ENCODE assay signal across 23 cellular contexts in genomic region chr2:236549165-236549564, GRCh38. TPM values are rescaled to one million over a fixed set of nuclear protein-coding genes. Genes with fewer than 3 reads are reported as not detected.
DNase-seq lines count a peak whose midpoint lies in the region; ATAC-seq and TF ChIP-seq lines count a peak whose summit lies in the region.
"Had no signal": no experiment of that assay in that cellular context is flagged by ENCODE, and none has a peak within 500 bp of the region (broad histone marks: within the 10 kb centered on the region; RNA-seq: fewer than 3 reads in every experiment).

No MANE protein-coding gene starts in this region.

- no peaks in the 10 kb centered on the region for H3K9me2 ChIP-seq in PC-3 (replicated peaks; ENCODE audit: low read length)

- no peak overlapping the region for H3K4me3 ChIP-seq in naive thymus-derived CD4-positive, alpha-beta T cell (ENCODE audit: low read length)
- no peak overlapping the region for H3K4me3 ChIP-seq in PC-3 (ENCODE audit: low read length)
- H3K4me3 ChIP-seq: ascending aorta, dorsolateral prefrontal cortex, hepatocyte, pancreas, SK-N-MC had no signal

- H3K36me3 ChIP-seq in naive thymus-derived CD4-positive, alpha-beta T cell (ENCODE audit: control insufficient read depth in 2 of 3, insufficient read depth in 3 of 3, low read length in 3 of 3): no peaks in the 10 kb centered on the region
- no peaks in the 10 kb centered on the region for H3K36me3 ChIP-seq in PC-3 (ENCODE audit: low read depth, low read length)
- H3K36me3 ChIP-seq: ascending aorta, pancreas had no signal

- peaks cover 76% of the 10 kb centered on the region for H3K36me3 Mint-ChIP-seq in activated CD4-positive, alpha-beta T cell treated with anti-CD3 and anti-CD28 coated beads, Interleukin-2, amount 10 ng/mL, durations not matched to agents 7 days and 5 days (ENCODE audit: low read depth)
- H3K36me3 Mint-ChIP-seq in activated CD8-positive, alpha-beta T cell treated with anti-CD3 and anti-CD28 coated beads, Interleukin-2, amount 10 ng/mL, durations not matched to agents 7 days and 5 days (ENCODE audit: low read depth): peaks cover 72% of the 10 kb centered on the region
- H3K36me3 Mint-ChIP-seq in naive thymus-derived CD4-positive, alpha-beta T cell: peaks cover 5 to 62% (median 11%) of the 10 kb centered on the region in 5 donors

- no peak overlapping the region for H3K4me2 ChIP-seq in PC-3 (ENCODE audit: low read length)
- H3K4me2 ChIP-seq: hepatocyte had no signal

- H3K27ac ChIP-seq in naive thymus-derived CD4-positive, alpha-beta T cell (ENCODE audit: low read depth, low read length): peak overlapping the region; percentile 72
- no peak overlapping the region for H3K27ac ChIP-seq in PC-3 (ENCODE audit: low read length)
- H3K27ac ChIP-seq: hepatocyte, pancreas, SK-N-MC had no signal

- TF ChIP-seq CTCF in GM12873 (IDR thresholded peaks at IDR 0.05; ENCODE audit: insufficient read depth, low read depth, low read length, missing control alignments): peak; percentile 32
- no peak for TF ChIP-seq CTCF in PC-3 (conservative IDR thresholded peaks at IDR 0.05; ENCODE audit: low read depth, low read length)

- POLR2A ChIA-PET in activated CD4-positive, alpha-beta T cell treated with anti-CD3 and anti-CD28 coated beads, Interleukin-2, amount 10 ng/mL, durations not matched to agents 7 days and 5 days (lab: Charles Lee): no interaction called here
- POLR2A ChIA-PET in activated CD8-positive, alpha-beta T cell treated with anti-CD3 and anti-CD28 coated beads, Interleukin-2, amount 10 ng/mL, durations not matched to agents 7 days and 5 days (lab: Charles Lee): interaction anchor here (1.3 kb wide), 1 partner anchor 12 kb away, joined by 4 read pairs; no protein-coding TSS in a partner anchor
- POLR2A ChIA-PET in naive thymus-derived CD4-positive, alpha-beta T cell (lab: Charles Lee): interaction anchor here (0.9 to 3.7 kb wide), 4 partner anchors 11 to 20 kb away, joined by 3 to 17 read pairs (median 6); partner anchors contain the start of gene ACKR3
- POLR2A ChIA-PET in PC-3 (lab: Charles Lee; ENCODE audit: unreplicated experiment): no interaction called here

- peaks cover 63 to 80% of the 10 kb centered on the region in 2 donors for H3K4me1 ChIP-seq in naive thymus-derived CD4-positive, alpha-beta T cell (ENCODE audit: control insufficient read depth in 2 of 2, insufficient read depth in 2 of 2, low read length in 2 of 2)
- no peaks in the 10 kb centered on the region for H3K4me1 ChIP-seq in PC-3 (ENCODE audit: insufficient read depth, low read length)
- H3K4me1 ChIP-seq: pancreas had no signal

- no peaks in the 10 kb centered on the region for H3K27me3 Mint-ChIP-seq in activated CD4-positive, alpha-beta T cell treated with anti-CD3 and anti-CD28 coated beads, Interleukin-2, amount 10 ng/mL, durations not matched to agents 7 days and 5 days
- H3K27me3 Mint-ChIP-seq in activated CD8-positive, alpha-beta T cell treated with anti-CD3 and anti-CD28 coated beads, Interleukin-2, amount 10 ng/mL, durations not matched to agents 7 days and 5 days (ENCODE audit: low read depth): no peaks in the 10 kb centered on the region
- no peaks in the 10 kb centered on the region for H3K27me3 Mint-ChIP-seq in naive thymus-derived CD4-positive, alpha-beta T cell

- H3K27ac Mint-ChIP-seq in activated CD4-positive, alpha-beta T cell treated with anti-CD3 and anti-CD28 coated beads, Interleukin-2, amount 10 ng/mL, durations not matched to agents 7 days and 5 days: peak overlapping the region; percentile 67
- H3K27ac Mint-ChIP-seq in activated CD8-positive, alpha-beta T cell treated with anti-CD3 and anti-CD28 coated beads, Interleukin-2, amount 10 ng/mL, durations not matched to agents 7 days and 5 days: peak overlapping the region; percentile 46
- H3K27ac Mint-ChIP-seq in naive thymus-derived CD4-positive, alpha-beta T cell: peak overlapping the region; percentile 77 to 94 (median 90)
- H3K27ac Mint-ChIP-seq: nephron had no signal

- no peaks in the 10 kb centered on the region for H3K27me3 ChIP-seq in naive thymus-derived CD4-positive, alpha-beta T cell (ENCODE audit: control insufficient read depth in 2 of 2, insufficient read depth in 2 of 2, low read length in 2 of 2)
- H3K27me3 ChIP-seq in PC-3 (ENCODE audit: low read length): no peaks in the 10 kb centered on the region
- H3K27me3 ChIP-seq: ascending aorta, hepatocyte, pancreas had no signal

- intact Hi-C loops in naive thymus-derived CD4-positive, alpha-beta T cell (cut with micrococcal nuclease): loop anchor here (10.0 kb wide), 2 partner anchors 536 to 1146 kb away; partner anchors contain the start of gene COPS8 (in 1 of the 2)
- intact Hi-C loops in PC-3 (cut with micrococcal nuclease): no loop called here

- peaks cover 97% of the 10 kb centered on the region for H3K4me1 Mint-ChIP-seq in activated CD4-positive, alpha-beta T cell treated with anti-CD3 and anti-CD28 coated beads, Interleukin-2, amount 10 ng/mL, durations not matched to agents 7 days and 5 days
- peaks cover 93% of the 10 kb centered on the region for H3K4me1 Mint-ChIP-seq in activated CD8-positive, alpha-beta T cell treated with anti-CD3 and anti-CD28 coated beads, Interleukin-2, amount 10 ng/mL, durations not matched to agents 7 days and 5 days (ENCODE audit: low read depth)
- H3K4me1 Mint-ChIP-seq in naive thymus-derived CD4-positive, alpha-beta T cell: peaks cover 78 to 93% (median 89%) of the 10 kb centered on the region in 7 donors

- no peaks in the 10 kb centered on the region for H3F3A ChIP-seq in PC-3 (ENCODE audit: low read length, unreplicated experiment)

- CTCF ChIA-PET in activated CD4-positive, alpha-beta T cell treated with anti-CD3 and anti-CD28 coated beads, Interleukin-2, amount 10 ng/mL, durations not matched to agents 7 days and 5 days (lab: Charles Lee): interaction anchor here (1.0 to 2.4 kb wide), 4 partner anchors 10 to 93 kb away, joined by 3 to 8 read pairs (median 6); no protein-coding TSS in a partner anchor
- CTCF ChIA-PET in activated CD8-positive, alpha-beta T cell treated with anti-CD3 and anti-CD28 coated beads, Interleukin-2, amount 10 ng/mL, durations not matched to agents 7 days and 5 days (lab: Charles Lee): interaction anchor here (0.7 to 1.9 kb wide), 6 partner anchors 10 to 36 kb away, joined by 3 to 16 read pairs (median 6); partner anchors contain the start of gene ACKR3
- CTCF ChIA-PET in naive thymus-derived CD4-positive, alpha-beta T cell (lab: Charles Lee): interaction anchor here (0.7 to 1.5 kb wide), 2 partner anchors 20 to 35 kb away, joined by 4 to 7 read pairs; partner anchors contain the start of gene ACKR3
- CTCF ChIA-PET in PC-3 (lab: Charles Lee): no interaction called here

- H3K9me3 Mint-ChIP-seq in activated CD4-positive, alpha-beta T cell treated with anti-CD3 and anti-CD28 coated beads, Interleukin-2, amount 10 ng/mL, durations not matched to agents 7 days and 5 days: peaks cover 25% of the 10 kb centered on the region
- peaks cover 19% of the 10 kb centered on the region for H3K9me3 Mint-ChIP-seq in activated CD8-positive, alpha-beta T cell treated with anti-CD3 and anti-CD28 coated beads, Interleukin-2, amount 10 ng/mL, durations not matched to agents 7 days and 5 days (ENCODE audit: insufficient read depth)
- peaks cover 0 to 11% (median 2%) of the 10 kb centered on the region in 11 donors for H3K9me3 Mint-ChIP-seq in naive thymus-derived CD4-positive, alpha-beta T cell

- peaks cover 0 to 1% (median 0%) of the 10 kb centered on the region in 3 experiments for H3K9me3 ChIP-seq in naive thymus-derived CD4-positive, alpha-beta T cell (ENCODE audit: control insufficient read depth in 2 of 3, low read length in 3 of 3)
- H3K9me3 ChIP-seq in PC-3 (ENCODE audit: low read length): no peaks in the 10 kb centered on the region
- H3K9me3 ChIP-seq: pancreas had no signal

- no peak for ATAC-seq in activated CD8-positive, alpha-beta T cell treated with anti-CD3 and anti-CD28 coated beads, Interleukin-2, amount 10 ng/mL, durations not matched to agents 7 days and 5 days
- ATAC-seq in naive thymus-derived CD4-positive, alpha-beta T cell: no peak
- no peak for ATAC-seq in PC-3
- ATAC-seq: pancreas had no signal

- H3K79me2 ChIP-seq in PC-3 (ENCODE audit: low read length): no peaks in the 10 kb centered on the region
- H3K79me2 ChIP-seq: hepatocyte had no signal

- H3K4me3 Mint-ChIP-seq in activated CD4-positive, alpha-beta T cell treated with anti-CD3 and anti-CD28 coated beads, Interleukin-2, amount 10 ng/mL, durations not matched to agents 7 days and 5 days: no peak overlapping the region
- no peak overlapping the region for H3K4me3 Mint-ChIP-seq in activated CD8-positive, alpha-beta T cell treated with anti-CD3 and anti-CD28 coated beads, Interleukin-2, amount 10 ng/mL, durations not matched to agents 7 days and 5 days
- peak overlapping the region in 9 of 10 donors; percentile 25 to 78 (median 55) for H3K4me3 Mint-ChIP-seq in naive thymus-derived CD4-positive, alpha-beta T cell
- H3K4me3 Mint-ChIP-seq: nephron had no signal

- H4K20me1 ChIP-seq in PC-3 (ENCODE audit: low read length): no peaks in the 10 kb centered on the region

- no peak overlapping the region for H2AFZ ChIP-seq in PC-3 (ENCODE audit: low read length)
- H2AFZ ChIP-seq: hepatocyte had no signal

- H3K9ac ChIP-seq in PC-3 (ENCODE audit: low read length): no peak overlapping the region

- no TSS peak for BruUV-seq in PC-3 (replicated peaks; lab: Mats Ljungman, UMichigan)

- no peak for DNase-seq in activated CD4-positive, alpha-beta T cell treated with anti-CD3 and anti-CD28 coated beads, Interleukin-2, amount 10 ng/mL, durations not matched to agents 7 days and 5 days
- DNase-seq in activated CD4-positive, alpha-beta T cell treated with anti-CD3 and anti-CD28 coated beads, Interleukin-2, amount 50 U/mL, for 1 hour: no peak
- no peak for DNase-seq in activated CD8-positive, alpha-beta T cell treated with anti-CD3 and anti-CD28 coated beads, Interleukin-2, amount 10 ng/mL, durations not matched to agents 7 days and 5 days
- DNase-seq in naive thymus-derived CD4-positive, alpha-beta T cell: no peak
- no peak for DNase-seq in GDM1 (lab: John Stamatoyannopoulos, UW)
- no peak for DNase-seq in PC-3
- no peak for DNase-seq in hippocampal formation (lab: John Stamatoyannopoulos, UW)
- DNase-seq: activated CD8-positive, alpha-beta memory T cell treated with anti-CD3 and anti-CD28 coated beads, Interleukin-2, amount 50 U/mL, for 4 hours; activated effector memory CD4-positive, alpha-beta T cell treated with anti-CD3 and anti-CD28 coated beads, Interleukin-2, amount 50 U/mL, for 16 hours; central memory CD4-positive, alpha-beta T cell; dorsolateral prefrontal cortex; erythroblast; foreskin melanocyte; kidney; NCI-H1105; NCI-H2081; NCI-H524; pancreas had no signal

RNA-seq across cellular contexts. Expression of gene ACKR3, which starts 20.5 kb away (rescaled TPM):
- 1 to 10 TPM; 5.4 to 6.4 TPM for total RNA-seq in activated CD4-positive, alpha-beta T cell treated with anti-CD3 and anti-CD28 coated beads, Interleukin-2, amount 10 ng/mL, durations not matched to agents 7 days and 5 days
- total RNA-seq in activated CD8-positive, alpha-beta T cell treated with anti-CD3 and anti-CD28 coated beads, Interleukin-2, amount 10 ng/mL, durations not matched to agents 7 days and 5 days: 1 to 10 TPM; 3.6 TPM
- total RNA-seq in naive thymus-derived CD4-positive, alpha-beta T cell: 1 to 10 TPM; 2.8 to 6.2 (median 4.9) TPM
- polyA plus RNA-seq in naive thymus-derived CD4-positive, alpha-beta T cell: 1 to 10 TPM; 4.0 to 4.1 TPM
- total RNA-seq in PC-3 (2014; rRNA removed): 0.86 and 3.1 TPM in 2 replicates

Comparison
In these comparisons a context has a peak if more than half of its experiments do, and no peak if none do; other contexts are left out.
1. H3K4me3 Mint-ChIP-seq: peak in naive thymus-derived CD4-positive, alpha-beta T cell (9 of 10); none in activated CD4-positive, alpha-beta T cell treated with anti-CD3 and anti-CD28 coated beads, Interleukin-2, amount 10 ng/mL, durations not matched to agents 7 days and 5 days (single experiment) and activated CD8-positive, alpha-beta T cell treated with anti-CD3 and anti-CD28 coated beads, Interleukin-2, amount 10 ng/mL, durations not matched to agents 7 days and 5 days (single experiment).
2. POLR2A ChIA-PET loops: an anchor here in activated CD8-positive, alpha-beta T cell treated with anti-CD3 and anti-CD28 coated beads, Interleukin-2, amount 10 ng/mL, durations not matched to agents 7 days and 5 days (1.3 kb wide) and naive thymus-derived CD4-positive, alpha-beta T cell (0.9 to 3.7 kb wide); none called in activated CD4-positive, alpha-beta T cell treated with anti-CD3 and anti-CD28 coated beads, Interleukin-2, amount 10 ng/mL, durations not matched to agents 7 days and 5 days and PC-3.
3. Peak in every context shown above with its lines, with median percentiles within 50 percentile points of each other: H3K27ac Mint-ChIP-seq.